ENCODE assay signal across 10 cellular contexts in the genomic region with DNA sequence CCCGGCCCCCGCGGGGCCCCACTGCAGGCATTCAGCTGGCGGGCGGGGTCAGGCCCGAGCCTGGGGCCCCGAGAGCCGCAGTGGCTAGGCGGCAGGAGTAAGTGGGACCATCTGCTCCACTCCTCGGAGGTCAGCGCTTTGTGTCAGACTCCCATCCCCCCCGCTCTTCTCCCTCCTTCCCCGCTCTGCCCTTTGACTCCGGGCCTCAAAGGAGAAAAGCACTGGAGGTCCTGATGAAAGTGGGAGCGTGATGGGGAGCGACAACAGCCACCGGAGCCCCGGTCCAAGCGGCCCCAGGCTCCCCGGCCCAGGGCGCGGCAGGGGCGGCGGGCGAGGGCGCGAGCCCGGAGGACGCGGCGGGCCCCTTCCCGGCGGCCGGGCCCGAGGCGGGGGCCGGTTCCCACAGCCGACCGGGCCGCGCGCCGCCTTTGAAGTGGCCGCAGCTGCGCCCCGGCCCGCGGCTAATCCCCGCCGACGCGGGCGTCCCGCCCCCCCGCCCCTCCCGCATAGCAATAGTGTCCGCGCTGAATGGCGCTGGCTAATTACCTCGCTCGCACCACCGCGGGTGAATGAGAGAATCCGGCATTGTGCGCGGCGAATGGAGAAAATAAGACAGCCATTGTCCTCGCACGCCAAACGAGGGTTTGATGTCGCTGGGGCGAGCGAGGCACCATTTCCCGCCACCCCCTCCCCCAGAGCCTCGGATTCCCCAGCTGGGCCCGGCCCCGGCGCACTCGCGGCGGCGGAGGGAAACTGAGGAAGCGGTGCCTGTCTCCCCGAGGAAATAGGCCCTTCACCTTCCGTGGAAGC. TPM values are rescaled to one million over a fixed set of nuclear protein-coding genes. Genes with fewer than 3 reads are reported as not detected.
DNase-seq lines count a peak whose midpoint lies in the region; ATAC-seq, FAIRE-seq and TF ChIP-seq lines count a peak whose summit lies in the region.
"Had no signal": no experiment of that assay in that cellular context is flagged by ENCODE, and none has a peak within 500 bp of the region (broad histone marks: within the 10 kb centered on the region; RNA-seq: fewer than 3 reads in every experiment).

No MANE protein-coding gene starts in this region.

- FAIRE-seq in endothelial cell of umbilical vein (lab: Jason Lieb, UNC) = no peak

- dilution Hi-C loops in endothelial cell of umbilical vein (cut with MboI; ENCODE audit: extremely low pct_ligation_motif_present, low sequenced_read_pairs) = no loop called here

- peaks cover 44% of the 10 kb centered on the region for H3K27me3 Mint-ChIP-seq in activated naive CD4-positive, alpha-beta T cell treated with anti-CD3 and anti-CD28 coated beads for 36 hours (ENCODE audit: low read depth)

- no TSS peak for BruUV-seq in endothelial cell of umbilical vein (replicated peaks; lab: Mats Ljungman, UMichigan)

- no peak for ATAC-seq in HG02610 (IDR thresholded peaks at IDR 0.05; ENCODE audit: unreplicated experiment)

- H3K27ac ChIP-seq in endothelial cell of umbilical vein (ENCODE audit: insufficient read depth, low read depth, low read length) = no peak overlapping the region
- no peak overlapping the region for H3K27ac ChIP-seq in muscle layer of colon (ENCODE audit: low read depth, low read length)
- no peak overlapping the region for H3K27ac ChIP-seq in urinary bladder (ENCODE audit: low read depth)

- CTCF ChIA-PET in activated naive CD4-positive, alpha-beta T cell treated with anti-CD3 and anti-CD28 coated beads for 36 hours (lab: Charles Lee) = no interaction called here
- CTCF ChIA-PET in endothelial cell of umbilical vein (lab: Charles Lee) = no interaction called here

- peak overlapping the region; percentile 27 for H2AFZ ChIP-seq in endothelial cell of umbilical vein (ENCODE audit: low read depth, low read length)

- H3K27ac Mint-ChIP-seq in activated naive CD4-positive, alpha-beta T cell treated with anti-CD3 and anti-CD28 coated beads for 36 hours = no peak overlapping the region
- H3K27ac Mint-ChIP-seq: activated naive CD8-positive, alpha-beta T cell treated with anti-CD3 and anti-CD28 coated beads, Interleukin-2, amount 10 ng/mL, durations not matched to agents 7 days and 5 days had no signal

- no peak overlapping the region for H3K9ac ChIP-seq in endothelial cell of umbilical vein (replicated peaks; ENCODE audit: extremely low read depth, insufficient read depth, low read length)
- no peak overlapping the region for H3K9ac ChIP-seq in muscle layer of colon (ENCODE audit: low read length)

- H3K9me1 ChIP-seq in endothelial cell of umbilical vein (replicated peaks; ENCODE audit: control insufficient read depth, extremely low read depth, insufficient read depth, low read length) = no peaks in the 10 kb centered on the region

- TF ChIP-seq CTCF in endothelial cell of umbilical vein (IDR thresholded peaks at IDR 0.05; ENCODE audit: extremely low read depth in 1 of 2, insufficient read depth in 1 of 2, low read depth in 1 of 2, low read length in 2 of 2) = no peak

- H3K36me3 Mint-ChIP-seq in activated naive CD4-positive, alpha-beta T cell treated with anti-CD3 and anti-CD28 coated beads for 36 hours (ENCODE audit: low read depth) = no peaks in the 10 kb centered on the region
- H3K36me3 Mint-ChIP-seq: activated naive CD8-positive, alpha-beta T cell treated with anti-CD3 and anti-CD28 coated beads, Interleukin-2, amount 10 ng/mL, durations not matched to agents 7 days and 5 days had no signal

- H3K79me2 ChIP-seq in endothelial cell of umbilical vein (ENCODE audit: control insufficient read depth, insufficient read depth, low read length) = no peaks in the 10 kb centered on the region

- H3K4me2 ChIP-seq in endothelial cell of umbilical vein (ENCODE audit: insufficient read depth, low read length) = no peak overlapping the region

- H3K4me3 ChIP-seq in endothelial cell of umbilical vein (replicated peaks in 1 of 3; ENCODE audit: insufficient read depth in 1 of 3, low read depth in 1 of 3, low read length in 3 of 3) (peak overlapping the region in 1 of 3 experiments; percentile 24), muscle layer of colon (ENCODE audit: low read depth in 1 of 2, low read length in 2 of 2) (peak overlapping the region; percentile 49 to 59), urinary bladder (ENCODE audit: low read depth, low read length) (peak overlapping the region; percentile 47)

- POLR2A ChIA-PET in endothelial cell of umbilical vein (lab: Charles Lee) = no interaction called here

- H3K4me1 Mint-ChIP-seq in activated naive CD4-positive, alpha-beta T cell treated with anti-CD3 and anti-CD28 coated beads for 36 hours (ENCODE audit: low read depth) = peaks cover 5% of the 10 kb centered on the region

- no peak for TF ChIP-seq POLR2A in endothelial cell of umbilical vein (IDR thresholded peaks at IDR 0.05; ENCODE audit: low read depth, low read length)

- no peaks in the 10 kb centered on the region for H3K36me3 ChIP-seq in endothelial cell of umbilical vein (ENCODE audit: control insufficient read depth in 2 of 2, extremely low read depth in 1 of 2, insufficient read depth in 2 of 2, low read length in 2 of 2)
- H3K36me3 ChIP-seq in muscle layer of colon (ENCODE audit: insufficient read depth, low read length) = no peaks in the 10 kb centered on the region
- no peaks in the 10 kb centered on the region for H3K36me3 ChIP-seq in urinary bladder (ENCODE audit: insufficient read depth)

- H3K4me1 ChIP-seq in endothelial cell of umbilical vein (ENCODE audit: control insufficient read depth, extremely low read depth, insufficient read depth, low read length) (no peaks in the 10 kb centered on the region), muscle layer of colon (ENCODE audit: insufficient read depth, low read length) (peaks cover 8% of the 10 kb centered on the region), urinary bladder (ENCODE audit: insufficient read depth) (no peaks in the 10 kb centered on the region)

- H3K4me3 Mint-ChIP-seq in activated naive CD4-positive, alpha-beta T cell treated with anti-CD3 and anti-CD28 coated beads for 36 hours = peak overlapping the region; percentile 49

- H3K27me3 ChIP-seq in endothelial cell of umbilical vein (ENCODE audit: control insufficient read depth in 2 of 2, insufficient read depth in 2 of 2, low read length in 2 of 2) (peaks cover 32 to 35% of the 10 kb centered on the region in 2 experiments), muscle layer of colon (ENCODE audit: control insufficient read depth in 1 of 2, insufficient read depth in 2 of 2, low read length in 2 of 2) (peaks cover 0 to 19% of the 10 kb centered on the region in 2 donors)

- WGBS in urinary bladder = 2% methylated on average over 85 of the region's 85 CpGs

- DNase-seq in activated naive CD4-positive, alpha-beta T cell treated with anti-CD3 and anti-CD28 coated beads for 36 hours = peak; percentile 10
- DNase-seq in activated naive CD4-positive, alpha-beta T cell (lab: John Stamatoyannopoulos, UW) = no peak
- DNase-seq in endothelial cell of umbilical vein (ENCODE audit: low read depth, low spot score) (no peak), NOMO-1 (lab: John Stamatoyannopoulos, UW; ENCODE audit: unreplicated experiment in 2 of 2) (no peak)
- no peak for DNase-seq in stimulated activated CD4-positive, alpha-beta T cell treated with anti-CD3 and anti-CD28 coated beads, Interleukin-1b, Interleukin-23, amount 100 ng/mL, for 48 hours
- DNase-seq: activated naive CD8-positive, alpha-beta T cell treated with anti-CD3 and anti-CD28 coated beads, Interleukin-2, amount 10 ng/mL, durations not matched to agents 7 days and 5 days; GDM1 had no signal

- peaks cover 3% of the 10 kb centered on the region for H3K9me3 Mint-ChIP-seq in activated naive CD4-positive, alpha-beta T cell treated with anti-CD3 and anti-CD28 coated beads for 36 hours

- H4K20me1 ChIP-seq in endothelial cell of umbilical vein (replicated peaks; ENCODE audit: control insufficient read depth, extremely low read depth, insufficient read depth, low read length) = no peaks in the 10 kb centered on the region

- intact Hi-C loops in activated naive CD4-positive, alpha-beta T cell treated with anti-CD3 and anti-CD28 coated beads for 36 hours (cut with micrococcal nuclease) = no loop called here
- intact Hi-C loops in endothelial cell of umbilical vein (cut with micrococcal nuclease) = no loop called here

- H3K9me3 ChIP-seq in endothelial cell of umbilical vein (replicated peaks; ENCODE audit: control insufficient read depth, insufficient read depth, low read length) (no peaks in the 10 kb centered on the region), muscle layer of colon (ENCODE audit: low read length) (no peaks in the 10 kb centered on the region)

RNA-seq across cellular contexts. Expression of gene IGDCC3, which starts 22.4 kb away (rescaled TPM):
- total RNA-seq in activated naive CD4-positive, alpha-beta T cell treated with anti-CD3 and anti-CD28 coated beads for 36 hours = not detected
- total RNA-seq in endothelial cell of umbilical vein (not detected in 2 replicates), urinary bladder (1.4 TPM)
- polyA plus RNA-seq in endothelial cell of umbilical vein (0.03 TPM in 1 of 2 replicates, not detected in the other), urinary bladder (0.13 TPM)
- 0.06 TPM in 1 of 2 replicates, not detected in the other for polyA plus RNA-seq in endothelial cell of umbilical vein (2011; cell fraction: cytosol; rRNA removed)
- polyA plus RNA-seq in endothelial cell of umbilical vein (2011; cell fraction: nucleus; rRNA removed) = 0.07 and 0.14 TPM in 2 replicates
- polyA plus RNA-seq in endothelial cell of umbilical vein (2012) = not detected in 2 replicates
- polyA minus RNA-seq in endothelial cell of umbilical vein = not detected in 2 replicates
- not detected for polyA minus RNA-seq in endothelial cell of umbilical vein (2011; cell fraction: cytosol; rRNA and poly(A)+ RNA removed)
- polyA minus RNA-seq in endothelial cell of umbilical vein (2011; cell fraction: nucleus; rRNA and poly(A)+ RNA removed) = 0.29 TPM in 1 of 2 replicates, not detected in the other
- total RNA-seq: activated naive CD8-positive, alpha-beta T cell treated with anti-CD3 and anti-CD28 coated beads, Interleukin-2, amount 10 ng/mL, durations not matched to agents 7 days and 5 days had no signal

RNA-seq across cellular contexts. Expression of gene RNU5B-1, which starts 50.9 kb away (rescaled TPM):
- total RNA-seq in activated naive CD4-positive, alpha-beta T cell treated with anti-CD3 and anti-CD28 coated beads for 36 hours = not detected
- total RNA-seq in endothelial cell of umbilical vein = not detected in 2 replicates
- polyA plus RNA-seq in endothelial cell of umbilical vein = not detected in 2 replicates
- not detected in 2 replicates for polyA plus RNA-seq in endothelial cell of umbilical vein (2011; cell fraction: cytosol; rRNA removed)
- under 0.01 TPM in 1 of 2 replicates, not detected in the other for polyA plus RNA-seq in endothelial cell of umbilical vein (2011; cell fraction: nucleus; rRNA removed)
- polyA plus RNA-seq in endothelial cell of umbilical vein (2012) = under 0.01 TPM in 1 of 2 replicates, not detected in the other
- under 0.01 TPM in 2 replicates for polyA minus RNA-seq in endothelial cell of umbilical vein
- polyA minus RNA-seq in endothelial cell of umbilical vein (2011; cell fraction: cytosol; rRNA and poly(A)+ RNA removed) = 2,482 TPM
- under 0.01 TPM in 2 replicates for polyA minus RNA-seq in endothelial cell of umbilical vein (2011; cell fraction: nucleus; rRNA and poly(A)+ RNA removed)
- under 0.01 TPM for total RNA-seq in urinary bladder
- not detected for polyA plus RNA-seq in urinary bladder

RNA-seq across cellular contexts. Expression of gene RNU5A-1, which starts 59.5 kb away (rescaled TPM):
- not detected for total RNA-seq in activated naive CD4-positive, alpha-beta T cell treated with anti-CD3 and anti-CD28 coated beads for 36 hours
- not detected in 2 replicates for total RNA-seq in endothelial cell of umbilical vein
- polyA plus RNA-seq in endothelial cell of umbilical vein = not detected in 2 replicates
- not detected in 2 replicates for polyA plus RNA-seq in endothelial cell of umbilical vein (2011; cell fraction: cytosol; rRNA removed)
- not detected in 2 replicates for polyA plus RNA-seq in endothelial cell of umbilical vein (2011; cell fraction: nucleus; rRNA removed)
- not detected in 2 replicates for polyA plus RNA-seq in endothelial cell of umbilical vein (2012)
- polyA minus RNA-seq in endothelial cell of umbilical vein = under 0.01 TPM in 1 of 2 replicates, not detected in the other
- polyA minus RNA-seq in endothelial cell of umbilical vein (2011; cell fraction: cytosol; rRNA and poly(A)+ RNA removed) = 512 TPM
- under 0.01 TPM in 2 replicates for polyA minus RNA-seq in endothelial cell of umbilical vein (2011; cell fraction: nucleus; rRNA and poly(A)+ RNA removed)
- not detected for total RNA-seq in urinary bladder
- polyA plus RNA-seq in urinary bladder = not detected
- total RNA-seq: activated naive CD8-positive, alpha-beta T cell treated with anti-CD3 and anti-CD28 coated beads, Interleukin-2, amount 10 ng/mL, durations not matched to agents 7 days and 5 days had no signal
